18 cellular contexts compared by ENCODE assay signal in the genomic region with DNA sequence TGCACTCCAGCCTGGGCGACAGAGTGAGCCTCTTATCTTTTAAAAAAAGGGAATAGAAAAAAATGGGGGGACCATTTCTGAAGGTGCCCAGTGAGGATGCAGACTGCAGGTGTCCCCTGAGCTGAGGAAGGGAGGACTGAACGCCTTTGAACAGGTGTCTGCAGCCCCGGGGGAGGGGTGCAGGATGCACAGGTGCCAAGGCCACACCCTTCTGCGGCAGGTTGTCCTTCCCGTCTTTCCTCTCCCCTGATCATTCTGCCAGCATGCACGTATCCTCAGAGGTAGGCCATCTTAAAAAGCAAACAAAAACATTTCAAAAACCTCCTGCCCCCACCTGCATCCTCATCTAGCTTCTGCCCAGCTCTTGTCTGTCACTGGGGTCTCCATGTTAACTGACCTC.
DNase-seq lines count a peak whose midpoint lies in the region; ATAC-seq and TF ChIP-seq lines count a peak whose summit lies in the region.
"Had no signal": no experiment of that assay in that cellular context is flagged by ENCODE, and none has a peak within 500 bp of the region (broad histone marks: within the 10 kb centered on the region; RNA-seq: fewer than 3 reads in every experiment).

No MANE protein-coding gene starts in this region.

- TF ChIP-seq CTCF in DOHH2 (IDR thresholded peaks at IDR 0.05; ENCODE audit: low read depth, low read length, poor library complexity, severe bottlenecking) (no peak), heart right ventricle (IDR thresholded peaks at IDR 0.05) (no peak)

- H3K4me1 ChIP-seq in DOHH2 (ENCODE audit: control insufficient read depth, low read length) (peaks cover 29% of the 10 kb centered on the region), heart right ventricle (no peaks in the 10 kb centered on the region)
- H3K4me1 ChIP-seq: BE2C had no signal

- H3K4me3 ChIP-seq in DOHH2 (ENCODE audit: low read length) (no peak overlapping the region), heart right ventricle (no peak overlapping the region)
- H3K4me3 ChIP-seq: PC-9, SJCRH30 had no signal

- peak; percentile 9 for DNase-seq in DMS53 (lab: John Stamatoyannopoulos, UW)
- DNase-seq in DMS53 treated with DMSO at 0.1 percent for 48 hours (lab: John Stamatoyannopoulos, UW; ENCODE audit: unreplicated experiment): no peak
- peak; percentile 32 for DNase-seq in NCI-H510A (lab: John Stamatoyannopoulos, UW)
- no peak for DNase-seq in heart right ventricle
- DNase-seq in epidermal melanocyte (ENCODE audit: insufficient read length, low spot score): no peak
- DNase-seq: 8988T; BE2C; CD4-positive, alpha-beta T cell; EL; H7; NCI-H1436; NCI-H2107; PC-9; SJCRH30; T-helper 2 cell had no signal

- H3K9me3 ChIP-seq in DOHH2 (ENCODE audit: control insufficient read depth, insufficient read depth, low read length) (no peaks in the 10 kb centered on the region), heart right ventricle (no peaks in the 10 kb centered on the region)
- H3K9me3 ChIP-seq: BE2C, SJCRH30 had no signal

- H3K27me3 ChIP-seq in DOHH2 (ENCODE audit: control insufficient read depth, low read length): no peaks in the 10 kb centered on the region
- no peaks in the 10 kb centered on the region for H3K27me3 ChIP-seq in heart right ventricle
- H3K27me3 ChIP-seq: BE2C, SJCRH30 had no signal

- ATAC-seq in esophagus mucosa (peak; percentile 78), heart right ventricle (no peak), GM18511 (IDR thresholded peaks at IDR 0.05; ENCODE audit: unreplicated experiment) (no peak)

- H3K27ac ChIP-seq in DOHH2 (ENCODE audit: low read depth, low read length): peak overlapping the region; percentile 36
- H3K27ac ChIP-seq in heart right ventricle: no peak overlapping the region
- H3K27ac ChIP-seq: PC-9, SJCRH30 had no signal

- no peaks in the 10 kb centered on the region for H4K20me1 ChIP-seq in DOHH2 (ENCODE audit: control insufficient read depth, insufficient read depth, low read depth, low read length)

- H3K79me2 ChIP-seq in DOHH2 (ENCODE audit: control insufficient read depth, low read length): no peaks in the 10 kb centered on the region

- no peaks in the 10 kb centered on the region for H3K9me2 ChIP-seq in DOHH2 (replicated peaks; ENCODE audit: control insufficient read depth, low read length)

- H3K4me2 ChIP-seq in DOHH2 (ENCODE audit: low read length): no peak overlapping the region
- H3K4me2 ChIP-seq: PC-9 had no signal

- peaks cover 50% of the 10 kb centered on the region for H3K36me3 ChIP-seq in DOHH2 (ENCODE audit: control insufficient read depth, low read length)
- H3K36me3 ChIP-seq in heart right ventricle: peaks cover 0 to 21% (median 0%) of the 10 kb centered on the region in 9 donors

- intact Hi-C loops in heart right ventricle (cut with DNase I): no loop called here

- 89 to 92% methylated on average over 6 of the region's 6 CpGs for WGBS in heart right ventricle, 2 donors

- no peaks in the 10 kb centered on the region for H3F3A ChIP-seq in DOHH2 (ENCODE audit: control insufficient read depth, insufficient read depth)

Comparison
In these comparisons a context has a peak if more than half of its experiments do, and no peak if none do; other contexts are left out.
1. DNase-seq: peak in DMS53 (single experiment) and NCI-H510A (single experiment); none in DMS53 treated with DMSO at 0.1 percent for 48 hours (single experiment), heart right ventricle (0 of 2) and epidermal melanocyte (single experiment).